19 cellular contexts compared by ENCODE assay signal in the genomic region with DNA sequence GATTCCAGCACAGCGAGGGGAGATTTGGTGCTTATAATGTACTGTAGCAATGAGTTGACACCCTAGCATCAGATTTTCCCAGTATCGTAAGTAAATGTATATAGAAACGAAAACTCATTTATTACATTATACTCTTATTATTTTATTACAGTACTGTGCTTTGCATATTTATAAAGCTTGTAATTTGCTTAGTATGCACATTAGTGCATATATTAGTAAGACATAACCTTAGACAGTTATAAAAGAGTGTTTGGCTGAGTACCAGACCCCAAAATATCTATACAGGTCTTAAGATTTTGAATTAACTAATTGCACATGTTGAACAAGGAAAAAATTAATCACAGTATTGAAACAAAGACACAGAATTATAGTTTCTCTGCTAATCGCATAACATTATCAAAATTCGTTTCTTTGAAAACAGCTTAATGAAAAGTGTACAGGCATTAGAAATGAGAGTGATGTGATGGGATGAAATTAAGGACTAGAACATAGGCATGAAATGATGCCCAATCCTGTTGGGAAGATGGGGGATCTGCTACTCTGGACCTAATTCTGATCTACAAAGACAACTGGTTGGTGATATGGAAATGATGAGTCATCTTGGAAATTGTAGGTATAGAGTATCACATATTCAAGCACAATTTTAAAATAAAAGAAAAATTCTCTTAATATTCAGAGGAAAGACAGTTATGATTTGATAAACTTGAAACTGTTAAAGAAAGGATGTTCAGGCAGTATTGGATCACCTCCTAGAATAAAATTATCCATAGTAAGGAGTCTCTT.
"Had no signal": no experiment of that assay in that cellular context is flagged by ENCODE, and none has a peak within 500 bp of the region (broad histone marks: within the 10 kb centered on the region; RNA-seq: fewer than 3 reads in every experiment).

No MANE protein-coding gene starts in this region.

- H3K4me2 ChIP-seq: neural progenitor cell had no signal

- FAIRE-seq: urothelium cell line had no signal

- H3K4me3 ChIP-seq: esophagus squamous epithelium, left ventricle myocardium inferior, lower lobe of right lung, neural progenitor cell, ovary, right atrium auricular region, suprapubic skin, thyroid gland had no signal

- H3K4me1 ChIP-seq: esophagus squamous epithelium, foreskin keratinocyte, lower lobe of right lung, right atrium auricular region, suprapubic skin, thyroid gland had no signal

- H3K9me3 ChIP-seq: left ventricle myocardium inferior, lower lobe of right lung, right atrium auricular region, suprapubic skin, thyroid gland had no signal

- H3K27me3 ChIP-seq: esophagus squamous epithelium, foreskin keratinocyte, neural progenitor cell, ovary, right atrium auricular region, suprapubic skin, thyroid gland had no signal

- H3K9ac ChIP-seq: neural progenitor cell had no signal

- ATAC-seq: effector memory CD8-positive, alpha-beta T cell; foreskin keratinocyte; left cardiac atrium; lower lobe of right lung; natural killer cell had no signal

- H2AFZ ChIP-seq: neural progenitor cell had no signal

- H3K27ac ChIP-seq: esophagus squamous epithelium, foreskin keratinocyte, left ventricle myocardium inferior, lower lobe of right lung, neural progenitor cell, ovary, right atrium auricular region, suprapubic skin, thyroid gland had no signal

- H3K36me3 ChIP-seq: ovary had no signal

- DNase-seq: effector memory CD8-positive, alpha-beta T cell; esophagus squamous epithelium; foreskin keratinocyte; immature natural killer cell; kidney; left cardiac atrium; left ventricle myocardium inferior; lower lobe of right lung; natural killer cell; nucleus accumbens; ovary; small intestine; stimulated activated CD4-positive, alpha-beta T cell treated with anti-CD3 and anti-CD28 coated beads, Interleukin-12 subunit alpha, Interleukin-12 subunit beta, amount 100 ng/mL, for 4 hours; stimulated activated naive CD4-positive, alpha-beta T cell; thyroid gland had no signal
